8 cellular contexts compared by ENCODE assay signal in genomic region chr7:32942783-32943653, GRCh38. TPM values are rescaled to one million over a fixed set of nuclear protein-coding genes. Genes with fewer than 3 reads are reported as not detected.
DNase-seq lines count a peak whose midpoint lies in the region; ATAC-seq and TF ChIP-seq lines count a peak whose summit lies in the region.

No MANE protein-coding gene starts in this region.

- in situ Hi-C loops in G401 (cut with HindIII; ENCODE audit: low sequenced_read_pairs): no loop called here

- H3K4me1 ChIP-seq in GM23338 (ENCODE audit: insufficient read depth) (peaks cover 12% of the 10 kb centered on the region; the same call in 1 of the 2 replicates), thoracic aorta (ENCODE audit: control insufficient read depth in 1 of 2, low read depth in 2 of 2) (peaks cover 2 to 28% of the 10 kb centered on the region in 2 donors)

- H3K36me3 ChIP-seq in GM23338 (ENCODE audit: insufficient read depth): no peaks in the 10 kb centered on the region
- no peaks in the 10 kb centered on the region for H3K36me3 ChIP-seq in thoracic aorta

- no peaks in the 10 kb centered on the region for H3K79me2 ChIP-seq in GM23338 (replicated peaks; ENCODE audit: insufficient read depth)

- H3K27me3 ChIP-seq in GM23338 (ENCODE audit: insufficient read depth): peaks cover 92% of the 10 kb centered on the region
- no peaks in the 10 kb centered on the region for H3K27me3 ChIP-seq in thoracic aorta (replicated peaks; ENCODE audit: insufficient read depth)

- H3K36me3 Mint-ChIP-seq in GM23338 (ENCODE audit: low read depth): peaks cover 16% of the 10 kb centered on the region; the same call in 2 of the 3 replicates

- H4K20me1 ChIP-seq in GM23338 (replicated peaks; ENCODE audit: insufficient read depth): peaks cover 20% of the 10 kb centered on the region

- peaks cover 13% of the 10 kb centered on the region for H3K4me1 Mint-ChIP-seq in GM23338

- peak; percentile 73 for DNase-seq in G401 (ENCODE audit: low spot score)
- peak; percentile 87 for DNase-seq in GM23338 (ENCODE audit: low spot score)
- DNase-seq in LHCN-M2 (ENCODE audit: low read depth): peak; percentile 83
- peak; percentile 82 for DNase-seq in SK-N-DZ (ENCODE audit: low spot score)
- DNase-seq in activated naive CD4-positive, alpha-beta T cell treated with anti-CD3 and anti-CD28 coated beads, Interleukin-2, amount 50 U/mL, for 16 hours: peak; percentile 72
- peak; percentile 82 for DNase-seq in glomerular visceral epithelial cell (ENCODE audit: extremely low spot score)
- DNase-seq in omental fat pad (ENCODE audit: low spot score): peak; percentile 36
- DNase-seq in thoracic aorta (ENCODE audit: low spot score): no peak

- H3K4me2 ChIP-seq in GM23338: peak overlapping the region; percentile 92

- H3K27ac ChIP-seq in GM23338 (ENCODE audit: low read depth): no peak overlapping the region
- H3K27ac ChIP-seq in thoracic aorta: peak overlapping the region; percentile 86 to 92

- TF ChIP-seq CTCF in GM23338 (conservative IDR thresholded peaks at IDR 0.05; ENCODE audit: low read depth in 2 of 2) (peak; percentile 35 to 70), omental fat pad (IDR thresholded peaks at IDR 0.05) (no peak), thoracic aorta (IDR thresholded peaks at IDR 0.05) (peak; percentile 24)

- H3K4me3 ChIP-seq in GM23338 (peak overlapping the region; percentile 65), thoracic aorta (peak overlapping the region; percentile 95)

- no peaks in the 10 kb centered on the region for H3K9me3 ChIP-seq in thoracic aorta

- H3K4me3 Mint-ChIP-seq in GM23338: peak overlapping the region; percentile 49; the same call in 2 of the 3 replicates

- no peak overlapping the region for H3K27ac Mint-ChIP-seq in GM23338

- H2AFZ ChIP-seq in GM23338: no peak overlapping the region; the same call in none of the 2 replicates

- peaks cover 40% of the 10 kb centered on the region for H3K9me3 Mint-ChIP-seq in GM23338

- no peaks in the 10 kb centered on the region for H3K9me2 ChIP-seq in GM23338 (ENCODE audit: insufficient read depth)

- H3F3A ChIP-seq in GM23338 (replicated peaks; ENCODE audit: low read depth): 0 out of 2 replicates have a peak, but pooled peaks cover 12% of the 10 kb centered on the region

- peaks cover 80% of the 10 kb centered on the region for H3K27me3 Mint-ChIP-seq in GM23338 (ENCODE audit: insufficient read depth, low read depth, poor library complexity)

- peak; percentile 88 for ATAC-seq in GM23338
- peak; percentile 95 for ATAC-seq in omental fat pad (ENCODE audit: low FRiP score)
- ATAC-seq in thoracic aorta (ENCODE audit: insufficient number of reproducible peaks, low FRiP score, low read depth): peak; percentile 84

TF ChIP-seq in GM23338, 12 proteins besides CTCF, POLR2A, EP300 and RAD21:
- TF ChIP-seq EZH2phosphoT487 (IDR thresholded peaks at IDR 0.05; ENCODE audit: unreplicated experiment) (peak; percentile 3), ZNF462 (CRISPR knock-in tag; IDR thresholded peaks at IDR 0.05) (no peak), ZNF114 (CRISPR knock-in tag; IDR thresholded peaks at IDR 0.05) (no peak)

RNA-seq across cellular contexts. Expression of gene FKBP9, which starts 14.2 kb away (rescaled TPM):
- 87.3 and 89.2 TPM in 2 replicates for total RNA-seq in G401 (2014; rRNA removed; shearing (Covaris generic))
- total RNA-seq in GM23338 (2014; rRNA removed; shearing (Covaris generic)): 13.0 and 15.8 TPM in 2 replicates
- polyA plus RNA-seq in GM23338 (2016; fragmentation: Nextera tagmentation; extraction: Ambion mirVana): 5.1 and 5.2 TPM in 2 replicates
- total RNA-seq in LHCN-M2 (2014; rRNA removed) (289 and 303 TPM in 2 replicates), omental fat pad (100 to 1,000 TPM in 1 of 4 donors, 10 to 100 TPM in 3; 86.0 to 269 (median 91.3) TPM), thoracic aorta (100 to 1,000 TPM; 166 to 196 TPM)
- 234 TPM for polyA plus RNA-seq in LHCN-M2 (2012)
- polyA plus RNA-seq in SK-N-DZ (2014; cell fraction: cytosol; rRNA removed): 54.6 and 56.6 TPM in 2 replicates
- 24.3 and 68.4 TPM in 2 replicates for polyA plus RNA-seq in SK-N-DZ (2014; cell fraction: nucleus; rRNA removed)

RNA-seq across cellular contexts. Expression of gene KBTBD2, which starts 51.5 kb away (rescaled TPM):
- 22.9 and 48.2 TPM in 2 replicates for total RNA-seq in G401 (2014; rRNA removed; shearing (Covaris generic))
- 33.9 and 34.9 TPM in 2 replicates for total RNA-seq in GM23338 (2014; rRNA removed; shearing (Covaris generic))
- 11.1 and 11.6 TPM in 2 replicates for polyA plus RNA-seq in GM23338 (2016; fragmentation: Nextera tagmentation; extraction: Ambion mirVana)
- total RNA-seq in LHCN-M2 (2014; rRNA removed) (47.6 and 54.1 TPM in 2 replicates), omental fat pad (10 to 100 TPM; 39.0 to 56.4 (median 50.4) TPM), thoracic aorta (10 to 100 TPM; 24.1 to 47.9 TPM)
- polyA plus RNA-seq in LHCN-M2 (2012): 18.9 TPM
- polyA plus RNA-seq in SK-N-DZ (2014; cell fraction: cytosol; rRNA removed): 39.5 and 40.5 TPM in 2 replicates
- polyA plus RNA-seq in SK-N-DZ (2014; cell fraction: nucleus; rRNA removed): 31.6 and 35.5 TPM in 2 replicates

Comparison
In these comparisons a context has a peak if more than half of its experiments do, and no peak if none do; other contexts are left out.
1. CTCF ChIP-seq: peak in GM23338 (2 of 2) and thoracic aorta (single experiment); none in omental fat pad (0 of 3).
2. Peak in every context shown above with its lines, with median percentiles within 50 percentile points of each other: ATAC-seq.